ENCODE assay signal across 7 cellular contexts in the genomic region with DNA sequence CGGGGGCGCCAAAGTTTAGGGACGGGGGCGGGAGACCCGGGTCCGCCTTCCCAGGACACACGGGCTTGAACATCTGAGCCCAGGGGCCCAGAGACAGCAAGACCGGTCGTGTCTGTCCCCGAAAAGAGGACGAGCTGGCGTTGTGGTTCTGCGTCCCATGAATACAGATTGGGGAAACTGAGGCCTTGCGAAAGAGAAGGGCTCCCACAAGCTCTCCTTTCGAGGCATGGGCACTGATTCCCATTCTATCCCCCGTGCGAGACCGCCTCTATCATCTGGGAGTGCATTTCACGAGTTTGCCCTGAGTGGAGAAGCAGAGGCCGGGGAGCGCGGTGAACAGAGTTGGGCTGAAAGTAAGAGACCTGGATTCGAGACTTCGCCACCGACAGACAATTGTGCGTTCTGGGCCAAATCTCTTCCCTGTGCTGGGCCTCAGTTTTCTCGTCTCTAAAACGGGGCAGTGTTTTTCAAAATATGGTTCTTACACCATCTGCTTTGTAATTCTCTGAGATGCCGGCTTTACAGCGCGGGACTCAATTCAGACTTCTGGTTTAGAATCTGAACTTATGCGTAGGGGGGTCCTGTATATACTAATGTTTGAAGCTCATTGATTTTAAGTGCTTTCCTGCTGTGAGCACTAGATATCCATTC. TPM values are rescaled to one million over a fixed set of nuclear protein-coding genes. Genes with fewer than 3 reads are reported as not detected.
DNase-seq lines count a peak whose midpoint lies in the region; ATAC-seq and TF ChIP-seq lines count a peak whose summit lies in the region.

No MANE protein-coding gene starts in this region.

- peaks cover 11% of the 10 kb centered on the region for H3K4me1 ChIP-seq in foreskin keratinocyte

- peak; percentile 9 for DNase-seq in activated CD4-positive, alpha-beta T cell treated with anti-CD3 and anti-CD28 coated beads, Interleukin-2, amount 50 U/mL, for 1 hour
- DNase-seq in foreskin keratinocyte (no peak), posterior cingulate gyrus (peak in 7 of 10 donors; percentile 13 to 89 (median 25)), NCI-H2196 treated with DMSO at 0.1 percent for 48 hours (lab: John Stamatoyannopoulos, UW; ENCODE audit: unreplicated experiment) (no peak)

- TF ChIP-seq CTCF in foreskin keratinocyte (conservative IDR thresholded peaks at IDR 0.05): no peak

- intact Hi-C loops in posterior cingulate gyrus (cut with DNase I): no loop called here

- H3K27me3 ChIP-seq in foreskin keratinocyte: no peaks in the 10 kb centered on the region

- peak overlapping the region; percentile 83 for H3K27ac ChIP-seq in foreskin keratinocyte

- ATAC-seq in GM18907 (IDR thresholded peaks at IDR 0.05; ENCODE audit: unreplicated experiment) (peak; percentile 26), HG03175 (IDR thresholded peaks at IDR 0.05; ENCODE audit: unreplicated experiment) (peak; percentile 35), foreskin keratinocyte (peak; percentile 37), HG03378 (IDR thresholded peaks at IDR 0.05; ENCODE audit: unreplicated experiment) (no peak)

RNA-seq across cellular contexts. Expression of a gene that starts 0.5 kb away (rescaled TPM):
- total RNA-seq in foreskin keratinocyte: 20.8 and 24.0 TPM in 2 replicates
- 17.8 and 19.2 TPM in 2 replicates for polyA plus RNA-seq in foreskin keratinocyte

RNA-seq across cellular contexts. Expression of a gene that starts 20.1 kb away (rescaled TPM):
- total RNA-seq in foreskin keratinocyte: 0.71 and 0.92 TPM in 2 replicates
- polyA plus RNA-seq in foreskin keratinocyte: 0.65 and 0.84 TPM in 2 replicates

RNA-seq across cellular contexts. Expression of a gene that starts 37.7 kb away (rescaled TPM):
- total RNA-seq in foreskin keratinocyte: 1.3 TPM in 2 replicates
- 1.1 and 1.3 TPM in 2 replicates for polyA plus RNA-seq in foreskin keratinocyte

RNA-seq across cellular contexts. Expression of a gene that starts 51.6 kb away (rescaled TPM):
- total RNA-seq in foreskin keratinocyte: 80.9 and 86.6 TPM in 2 replicates
- polyA plus RNA-seq in foreskin keratinocyte: 41.3 and 43.1 TPM in 2 replicates

RNA-seq across cellular contexts. Expression of a gene that starts 53.1 kb away (rescaled TPM):
- 5.7 and 15.5 TPM in 2 replicates for total RNA-seq in foreskin keratinocyte
- 10.7 and 32.2 TPM in 2 replicates for polyA plus RNA-seq in foreskin keratinocyte

Comparison
In these comparisons a context has a peak if more than half of its experiments do, and no peak if none do; other contexts are left out.
1. DNase-seq: peak in activated CD4-positive, alpha-beta T cell treated with anti-CD3 and anti-CD28 coated beads, Interleukin-2, amount 50 U/mL, for 1 hour (single experiment) and posterior cingulate gyrus (7 of 10); none in foreskin keratinocyte (0 of 2) and NCI-H2196 treated with DMSO at 0.1 percent for 48 hours (single experiment).